12 cellular contexts compared by ENCODE assay signal in genomic region chr6:157216570-157216969, GRCh38.
"Had no signal": no experiment of that assay in that cellular context is flagged by ENCODE, and none has a peak within 500 bp of the region (broad histone marks: within the 10 kb centered on the region; RNA-seq: fewer than 3 reads in every experiment).

No MANE protein-coding gene starts in this region.

- ATAC-seq: activated CD8-positive, alpha-beta T cell treated with anti-CD3 and anti-CD28 coated beads, Interleukin-2, amount 10 ng/mL, durations not matched to agents 7 days and 5 days; lower lobe of right lung; sciatic nerve; stimulated activated naive CD8-positive, alpha-beta T cell treated with anti-CD3 and anti-CD28 coated beads, Interleukin-15, amount 100 ng/mL, for 72 hours had no signal

- H3K27ac Mint-ChIP-seq: activated CD8-positive, alpha-beta T cell treated with anti-CD3 and anti-CD28 coated beads, Interleukin-2, amount 10 ng/mL, durations not matched to agents 7 days and 5 days; activated naive CD8-positive, alpha-beta T cell; mesothelial cell of epicardium had no signal

- H3K4me3 Mint-ChIP-seq: activated CD8-positive, alpha-beta T cell treated with anti-CD3 and anti-CD28 coated beads, Interleukin-2, amount 10 ng/mL, durations not matched to agents 7 days and 5 days; activated naive CD8-positive, alpha-beta T cell; mesothelial cell of epicardium; stimulated activated naive CD8-positive, alpha-beta T cell treated with anti-CD3 and anti-CD28 coated beads, Interleukin-15, amount 100 ng/mL, for 72 hours had no signal

- H3K9me3 ChIP-seq: breast epithelium, lower lobe of right lung, thoracic aorta, vagina had no signal

- DNase-seq: activated CD8-positive, alpha-beta T cell treated with anti-CD3 and anti-CD28 coated beads, Interleukin-2, amount 10 ng/mL, durations not matched to agents 7 days and 5 days; activated effector memory CD4-positive, alpha-beta T cell treated with anti-CD3 and anti-CD28 coated beads, Interleukin-2, amount 50 U/mL, for 16 hours; lower lobe of right lung; nucleus accumbens; stimulated activated naive CD8-positive, alpha-beta T cell treated with anti-CD3 and anti-CD28 coated beads, Interleukin-15, amount 100 ng/mL, for 72 hours had no signal

- H3K4me3 ChIP-seq: breast epithelium, hepatocyte, lower lobe of right lung, thoracic aorta, vagina had no signal

- H3K9me3 Mint-ChIP-seq: mesothelial cell of epicardium; stimulated activated naive CD8-positive, alpha-beta T cell treated with anti-CD3 and anti-CD28 coated beads, Interleukin-15, amount 100 ng/mL, for 72 hours had no signal

- H3K27me3 ChIP-seq: breast epithelium, hepatocyte, vagina had no signal

- H3K36me3 ChIP-seq: breast epithelium, lower lobe of right lung, thoracic aorta, vagina had no signal

- H3K27ac ChIP-seq: breast epithelium, hepatocyte, lower lobe of right lung, thoracic aorta, vagina had no signal

- H3K27me3 Mint-ChIP-seq: activated naive CD8-positive, alpha-beta T cell; stimulated activated naive CD8-positive, alpha-beta T cell treated with anti-CD3 and anti-CD28 coated beads, Interleukin-15, amount 100 ng/mL, for 72 hours had no signal

- H3K36me3 Mint-ChIP-seq: activated naive CD8-positive, alpha-beta T cell; mesothelial cell of epicardium had no signal
